Comparison of ENCODE assay signal across 27 cellular contexts in the genomic region with DNA sequence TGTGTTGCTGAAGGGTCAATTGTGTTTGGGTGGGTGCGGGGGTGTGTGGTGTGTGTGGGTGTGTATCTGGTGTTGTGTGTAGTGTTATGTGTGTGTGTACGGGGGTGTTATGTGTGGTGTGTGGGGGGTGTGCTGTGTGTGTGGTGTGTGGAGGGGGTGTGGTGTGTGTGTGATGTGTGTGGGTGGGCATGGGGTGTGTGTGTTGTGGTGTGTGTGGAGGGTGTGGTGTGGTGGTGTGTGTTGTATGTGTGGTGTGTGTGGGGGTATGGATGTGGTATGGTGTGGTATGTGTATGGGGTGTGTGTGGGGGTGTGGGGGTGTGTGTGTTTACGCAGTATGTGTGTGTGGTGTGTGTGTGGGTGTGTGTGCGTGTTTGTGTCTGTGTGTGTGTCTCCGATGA.
"Had no signal": no experiment of that assay in that cellular context is flagged by ENCODE, and none has a peak within 500 bp of the region (broad histone marks: within the 10 kb centered on the region; RNA-seq: fewer than 3 reads in every experiment).

No MANE protein-coding gene starts in this region.

- DNase-seq: colonic mucosa; effector CD8-positive, alpha-beta T cell; endodermal cell; foreskin melanocyte; glutamatergic neuron; heart right ventricle; hippocampal formation; left colon; left ventricle myocardium inferior; lower lobe of right lung; naive thymus-derived CD8-positive, alpha-beta T cell; nephron progenitor cell; occipital lobe; ovary; posterior cingulate gyrus; psoas muscle; right cardiac atrium; spleen; stimulated activated naive CD4-positive, alpha-beta T cell treated with Interleukin-2 at 50 U/mL for 16 hours; upper lobe of left lung had no signal

- H3K9me3 ChIP-seq: colonic mucosa, heart right ventricle, left ventricle myocardium inferior, lower lobe of right lung, ovary, psoas muscle, spleen, thoracic aorta, tibial nerve, upper lobe of left lung, vagina had no signal

- H3K27ac ChIP-seq: colonic mucosa, epithelial cell of prostate, heart right ventricle, left ventricle myocardium inferior, lower lobe of right lung, ovary, psoas muscle, skin epidermis, spleen, thoracic aorta, tibial nerve, upper lobe of left lung, vagina had no signal

- H3K27me3 ChIP-seq: colonic mucosa, ovary, spleen, tibial nerve, upper lobe of left lung, vagina had no signal

- H3K4me1 ChIP-seq: colonic mucosa, heart right ventricle, left ventricle myocardium inferior, lower lobe of right lung, psoas muscle, spleen, tibial nerve, upper lobe of left lung, vagina had no signal

- ATAC-seq: esophagus mucosa; heart right ventricle; left colon; lower lobe of right lung; naive thymus-derived CD8-positive, alpha-beta T cell; psoas muscle; right cardiac atrium had no signal

- H3K4me3 ChIP-seq: colonic mucosa, heart right ventricle, left ventricle myocardium inferior, lower lobe of right lung, ovary, psoas muscle, skin epidermis, spleen, thoracic aorta, tibial nerve, upper lobe of left lung, vagina had no signal

- FAIRE-seq: islet of Langerhans had no signal

- H3K36me3 ChIP-seq: colonic mucosa, heart right ventricle, left ventricle myocardium inferior, lower lobe of right lung, ovary, spleen, thoracic aorta, tibial nerve, upper lobe of left lung, vagina had no signal
